Comparison of ENCODE assay signal across 8 cellular contexts in the genomic region with DNA sequence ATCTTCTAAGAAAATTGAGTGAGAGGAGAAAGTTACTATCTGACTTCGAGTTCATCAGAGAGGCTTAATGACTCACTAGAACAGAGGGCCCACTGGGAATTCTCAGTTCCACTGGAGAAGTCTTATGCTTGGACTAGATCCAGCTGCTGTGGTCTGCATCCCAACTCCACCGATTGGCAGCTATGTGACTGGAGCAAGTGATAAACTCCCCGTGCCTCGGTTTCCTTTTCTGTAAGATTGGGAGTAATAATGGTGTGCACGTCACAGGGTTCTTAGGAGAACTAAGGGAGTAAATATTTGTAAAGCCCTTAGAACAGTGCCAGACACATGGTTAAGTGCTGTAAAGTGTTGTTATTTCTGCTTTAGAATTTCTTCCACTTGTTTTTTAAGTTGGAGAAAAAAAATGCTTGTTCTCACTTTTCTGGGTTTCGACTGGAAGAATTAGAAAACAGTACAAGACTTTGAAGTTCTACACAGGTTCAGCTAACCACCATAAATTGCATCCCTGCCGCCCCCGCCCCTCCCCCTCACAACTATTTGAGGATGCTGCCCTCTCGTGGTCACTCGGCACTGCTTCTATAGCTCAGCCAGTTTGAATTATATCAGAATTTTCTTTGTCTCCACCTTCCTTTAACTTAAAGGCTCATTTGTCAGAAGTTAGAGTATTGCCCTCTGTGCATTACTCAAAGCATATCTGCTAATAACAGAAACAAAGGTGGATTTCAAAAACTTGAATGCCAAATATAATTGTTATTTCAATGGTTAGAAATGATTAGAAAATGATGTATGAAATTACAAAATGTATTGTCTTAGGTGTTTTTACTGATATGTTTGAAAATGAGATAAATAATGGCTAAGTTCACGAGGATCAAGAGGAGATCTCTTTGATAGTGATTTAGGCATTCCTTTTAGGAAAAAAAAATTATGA.
DNase-seq lines count a peak whose midpoint lies in the region; ATAC-seq and TF ChIP-seq lines count a peak whose summit lies in the region.

No MANE protein-coding gene starts in this region.

- peaks cover 40% of the 10 kb centered on the region for H3K27me3 Mint-ChIP-seq in osteocyte (ENCODE audit: unreplicated experiment)

- TF ChIP-seq POLR2A in testis (IDR thresholded peaks at IDR 0.05), result no peak

- no peaks in the 10 kb centered on the region for H3K9me3 ChIP-seq in testis

- H3K4me1 ChIP-seq in testis, result no peaks in the 10 kb centered on the region

- H3K9me3 Mint-ChIP-seq in osteocyte (ENCODE audit: unreplicated experiment), result no peaks in the 10 kb centered on the region

- no peaks in the 10 kb centered on the region for H3K36me3 ChIP-seq in testis (ENCODE audit: low read depth, missing control alignments)

- H3K27me3 ChIP-seq in testis, result no peaks in the 10 kb centered on the region

- peak overlapping the region; percentile 27 for H3K4me3 Mint-ChIP-seq in osteocyte (ENCODE audit: unreplicated experiment)

- H3K4me1 Mint-ChIP-seq in osteocyte (ENCODE audit: unreplicated experiment), result peaks cover 12% of the 10 kb centered on the region

- H3K27ac ChIP-seq in testis, result peak overlapping the region in 1 of 2 donors; percentile 44

- peak; percentile 45 for DNase-seq in GM12864 (ENCODE audit: low read depth)
- DNase-seq in LoVo (ENCODE audit: low spot score), result peak; percentile 74
- DNase-seq in SIG-M5 treated with dmso at 0.1 percent for 504 hours (lab: John Stamatoyannopoulos, UW; ENCODE audit: unreplicated experiment), result peak; percentile 72
- DNase-seq in activated effector memory CD4-positive, alpha-beta T cell treated with Interleukin-2 at 50 U/mL for 16 hours, result peak; percentile 47
- peak; percentile 30 for DNase-seq in foreskin melanocyte
- DNase-seq in osteocyte (ENCODE audit: extremely low spot score, unreplicated experiment), result no peak
- peak; percentile 89 for DNase-seq in testis

- peak; percentile 68 for TF ChIP-seq CTCF in GM12864 (IDR thresholded peaks at IDR 0.05; ENCODE audit: low read depth, low read length, missing control alignments)
- TF ChIP-seq CTCF in osteocyte (IDR thresholded peaks at IDR 0.05), result peak; percentile 86
- peak; percentile 63 to 89 (median 65) for TF ChIP-seq CTCF in testis (IDR thresholded peaks at IDR 0.05)

- no peaks in the 10 kb centered on the region for H3K36me3 Mint-ChIP-seq in osteocyte (ENCODE audit: unreplicated experiment)

- no peak for ATAC-seq in GM19455 (IDR thresholded peaks at IDR 0.05; ENCODE audit: unreplicated experiment)

- H3K27ac Mint-ChIP-seq in osteocyte (ENCODE audit: unreplicated experiment), result no peak overlapping the region

- WGBS in testis, 2 donors, result 10 to 15% methylated on average over 11 of the region's 11 CpGs

- H3K4me3 ChIP-seq in GM12864 (ENCODE audit: low read depth, low read length) (no peak overlapping the region), testis (no peak overlapping the region)

- intact Hi-C loops in testis (cut with DNase I; ENCODE audit: low total_unique reads), result loop anchor here (10.0 kb wide), 1 partner anchor 219 kb away; no protein-coding TSS in a partner anchor
